Comparison of ENCODE assay signal across 26 cellular contexts in genomic region chr1:76477131-76477530, GRCh38.
"Had no signal": no experiment of that assay in that cellular context is flagged by ENCODE, and none has a peak within 500 bp of the region (broad histone marks: within the 10 kb centered on the region; RNA-seq: fewer than 3 reads in every experiment).

No MANE protein-coding gene starts in this region.

- H3K9ac ChIP-seq: parathyroid adenoma had no signal

- H2AFZ ChIP-seq: parathyroid adenoma had no signal

- H3K27me3 ChIP-seq: ovary, right lobe of liver, sigmoid colon, thyroid gland, tibial nerve, upper lobe of left lung, vagina had no signal

- H3K9me3 ChIP-seq: ovary, psoas muscle, right lobe of liver, sigmoid colon, thoracic aorta, thyroid gland, upper lobe of left lung, vagina had no signal

- H3K27ac ChIP-seq: ovary, parathyroid adenoma, psoas muscle, right lobe of liver, sigmoid colon, thoracic aorta, thyroid gland, tibial nerve, upper lobe of left lung, vagina had no signal

- H3K36me3 ChIP-seq: ovary, right lobe of liver, sigmoid colon, thoracic aorta, thyroid gland, tibial nerve, upper lobe of left lung, vagina had no signal

- H3K4me3 ChIP-seq: ovary, psoas muscle, right lobe of liver, sigmoid colon, thoracic aorta, thyroid gland, tibial nerve, upper lobe of left lung, vagina had no signal

- H3K79me2 ChIP-seq: parathyroid adenoma had no signal

- H3K4me1 ChIP-seq: parathyroid adenoma, psoas muscle, right lobe of liver, sigmoid colon, tibial nerve, upper lobe of left lung, vagina had no signal

- DNase-seq: naive thymus-derived CD8-positive, alpha-beta T cell; nephron progenitor cell; occipital lobe; ovary; posterior cingulate gyrus; psoas muscle; right cardiac atrium; right lobe of liver; sigmoid colon; small intestine; stimulated activated CD4-positive, alpha-beta T cell treated with anti-CD3 and anti-CD28 coated beads, Interleukin-15, amount 100 ng/mL, for 24 hours; stimulated activated CD4-positive, alpha-beta T cell treated with anti-CD3 and anti-CD28 coated beads, Interleukin-2, amount 100 ng/mL, for 24 hours; stimulated activated CD4-positive, alpha-beta T cell treated with anti-CD3 and anti-CD28 coated beads, Interleukin-2, amount 100 ng/mL, for 48 hours; stimulated activated CD4-positive, alpha-beta T cell treated with anti-CD3 and anti-CD28 coated beads, Interleukin-4, amount 100 ng/mL, for 24 hours; stimulated activated CD8-positive, alpha-beta memory T cell treated with anti-CD3 and anti-CD28 coated beads, Interleukin-4, amount 100 ng/mL, for 48 hours; stimulated activated naive CD4-positive, alpha-beta T cell; stimulated activated naive CD8-positive, alpha-beta T cell treated with anti-CD3 and anti-CD28 coated beads, Interleukin-15, amount 100 ng/mL, for 72 hours; stimulated activated naive CD8-positive, alpha-beta T cell treated with anti-CD3 and anti-CD28 coated beads, Interleukin-15, Interleukin-2, amounts not matched to agents 100 U/mL and 50 U/mL, for 24 hours; substantia nigra; trophoblast cell; upper lobe of left lung had no signal
